Comparison of ENCODE assay signal across 8 cellular contexts in the genomic region with DNA sequence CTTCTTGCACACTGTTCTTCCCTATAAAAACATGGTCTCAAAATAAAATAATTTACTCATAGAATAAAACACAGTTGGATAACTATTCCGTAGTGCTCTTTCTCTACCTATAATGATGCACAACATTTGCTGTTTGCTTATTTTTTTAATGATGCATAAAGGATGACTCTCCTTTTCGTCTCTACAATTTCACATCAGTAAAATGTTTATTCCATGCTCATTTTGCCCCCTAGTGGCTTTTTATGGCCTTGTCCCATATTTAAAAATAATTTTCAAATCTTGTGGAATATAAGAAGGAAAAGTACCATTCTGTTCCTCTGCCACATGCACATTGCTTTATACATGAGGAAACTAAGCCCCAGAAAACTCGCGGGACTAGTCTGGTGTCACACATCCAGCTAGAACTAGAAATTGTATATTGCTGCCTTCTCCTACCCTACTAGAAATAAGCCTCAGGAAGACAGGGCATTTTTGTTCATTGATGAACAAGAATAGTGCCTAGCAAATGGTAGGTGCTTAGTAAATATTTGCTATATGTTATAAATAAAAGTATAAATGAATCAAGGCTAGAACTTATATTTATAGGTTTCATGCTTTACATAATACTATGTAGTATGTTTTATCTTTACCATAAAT. TPM values are rescaled to one million over a fixed set of nuclear protein-coding genes. Genes with fewer than 3 reads are reported as not detected.
DNase-seq lines count a peak whose midpoint lies in the region; ATAC-seq and TF ChIP-seq lines count a peak whose summit lies in the region.

No MANE protein-coding gene starts in this region.

- H3K4me3 ChIP-seq in DND-41 (ENCODE audit: low read depth in 1 of 2, low read length in 2 of 2), result no peak overlapping the region

- peak; percentile 77 for TF ChIP-seq CTCF in DND-41 (IDR thresholded peaks at IDR 0.05; ENCODE audit: borderline replicate concordance, extremely low read depth, low read length, poor library complexity, severe bottlenecking)

- H3K27ac Mint-ChIP-seq in activated T-helper 17 cell treated with anti-CD3 and anti-CD28 coated beads, Interleukin-2, amount 50 U/mL, for 72 hours, result peak overlapping the region; percentile 37
- no peak overlapping the region for H3K27ac Mint-ChIP-seq in T-helper 17 cell

- DNase-seq in DND-41, result no peak
- peak; percentile 67 for DNase-seq in LHCN-M2 (ENCODE audit: low read depth)
- DNase-seq in kidney glomerular epithelial cell (lab: John Stamatoyannopoulos, UW), result peak; percentile 66
- no peak for DNase-seq in cortex of kidney (lab: John Stamatoyannopoulos, UW)
- no peak for DNase-seq in T-helper 17 cell

- no peak overlapping the region for H2AFZ ChIP-seq in DND-41 (ENCODE audit: low read depth, low read length)

- no peaks in the 10 kb centered on the region for H4K20me1 ChIP-seq in DND-41 (ENCODE audit: insufficient read depth, low read length)

- no peak overlapping the region for H3K27ac ChIP-seq in DND-41 (ENCODE audit: low read length)

- peaks cover 17% of the 10 kb centered on the region for H3K4me1 Mint-ChIP-seq in activated T-helper 17 cell treated with anti-CD3 and anti-CD28 coated beads, Interleukin-2, amount 50 U/mL, for 72 hours
- peaks cover 27% of the 10 kb centered on the region for H3K4me1 Mint-ChIP-seq in T-helper 17 cell

- H3K79me2 ChIP-seq in DND-41 (ENCODE audit: insufficient read depth, low read length), result no peaks in the 10 kb centered on the region

- H3K9me3 ChIP-seq in DND-41 (ENCODE audit: insufficient read depth, low read length, severe bottlenecking) (no peaks in the 10 kb centered on the region), T-helper 17 cell (ENCODE audit: control insufficient read depth, low read length, poor library complexity, severe bottlenecking) (no peaks in the 10 kb centered on the region)

- no peak overlapping the region for H3K9ac ChIP-seq in DND-41 (ENCODE audit: low read depth, low read length)

- no peaks in the 10 kb centered on the region for H3K36me3 Mint-ChIP-seq in activated T-helper 17 cell treated with anti-CD3 and anti-CD28 coated beads, Interleukin-2, amount 50 U/mL, for 72 hours (ENCODE audit: low read depth)
- H3K36me3 Mint-ChIP-seq in T-helper 17 cell (ENCODE audit: low read depth), result no peaks in the 10 kb centered on the region

- no peak overlapping the region for H3K4me3 Mint-ChIP-seq in activated T-helper 17 cell treated with anti-CD3 and anti-CD28 coated beads, Interleukin-2, amount 50 U/mL, for 72 hours
- H3K4me3 Mint-ChIP-seq in T-helper 17 cell, result no peak overlapping the region

- no peaks in the 10 kb centered on the region for H3K27me3 Mint-ChIP-seq in activated T-helper 17 cell treated with anti-CD3 and anti-CD28 coated beads, Interleukin-2, amount 50 U/mL, for 72 hours
- H3K27me3 Mint-ChIP-seq in T-helper 17 cell, result no peaks in the 10 kb centered on the region

- no peaks in the 10 kb centered on the region for H3K36me3 ChIP-seq in DND-41 (ENCODE audit: insufficient read depth, low read length)

- no peaks in the 10 kb centered on the region for H3K27me3 ChIP-seq in DND-41 (ENCODE audit: insufficient read depth, low read length, poor library complexity)

- no peaks in the 10 kb centered on the region for H3K9me3 Mint-ChIP-seq in activated T-helper 17 cell treated with anti-CD3 and anti-CD28 coated beads, Interleukin-2, amount 50 U/mL, for 72 hours

- peaks cover 18% of the 10 kb centered on the region for H3K4me1 ChIP-seq in DND-41 (ENCODE audit: insufficient read depth, low read length)

- no peak overlapping the region for H3K4me2 ChIP-seq in DND-41 (ENCODE audit: insufficient read depth, low read length)

- ATAC-seq in DND-41 (ENCODE audit: insufficient read depth, low read depth) (no peak), GM18909 (IDR thresholded peaks at IDR 0.05; ENCODE audit: poor library complexity, unreplicated experiment) (no peak), HG02938 (IDR thresholded peaks at IDR 0.05; ENCODE audit: unreplicated experiment) (no peak), T-helper 17 cell (no peak)
- ATAC-seq in activated T-helper 17 cell treated with anti-CD3 and anti-CD28 coated beads, Interleukin-2, amount 50 U/mL, for 72 hours (replicated peaks), result no peak

RNA-seq across cellular contexts. Expression of a gene that starts 12.7 kb away (rescaled TPM):
- total RNA-seq in LHCN-M2 (2014; rRNA removed) (0.11 and 0.32 TPM in 2 replicates), T-helper 17 cell (not detected)
- 0.46 TPM for polyA plus RNA-seq in LHCN-M2 (2012)
- under 1 TPM; 0.11 to 0.40 TPM for total RNA-seq in activated T-helper 17 cell treated with anti-CD3 and anti-CD28 coated beads, Interleukin-2, amount 50 U/mL, for 72 hours

RNA-seq across cellular contexts. Expression of a gene that starts 12.9 kb away (rescaled TPM):
- total RNA-seq in LHCN-M2 (2014; rRNA removed) (67.2 and 72.8 TPM in 2 replicates), T-helper 17 cell (10 to 100 TPM; 40.3 to 46.6 TPM)
- 53.3 TPM for polyA plus RNA-seq in LHCN-M2 (2012)
- 10 to 100 TPM; 51.4 to 52.0 TPM for total RNA-seq in activated T-helper 17 cell treated with anti-CD3 and anti-CD28 coated beads, Interleukin-2, amount 50 U/mL, for 72 hours

Comparison
In these comparisons a context has a peak if more than half of its experiments do, and no peak if none do; other contexts are left out.
1. DNase-seq: peak in LHCN-M2 (single experiment) and kidney glomerular epithelial cell (single experiment); none in DND-41 (single experiment), cortex of kidney (single experiment) and T-helper 17 cell (0 of 3).